ENCODE assay signal across 8 cellular contexts in the genomic region with DNA sequence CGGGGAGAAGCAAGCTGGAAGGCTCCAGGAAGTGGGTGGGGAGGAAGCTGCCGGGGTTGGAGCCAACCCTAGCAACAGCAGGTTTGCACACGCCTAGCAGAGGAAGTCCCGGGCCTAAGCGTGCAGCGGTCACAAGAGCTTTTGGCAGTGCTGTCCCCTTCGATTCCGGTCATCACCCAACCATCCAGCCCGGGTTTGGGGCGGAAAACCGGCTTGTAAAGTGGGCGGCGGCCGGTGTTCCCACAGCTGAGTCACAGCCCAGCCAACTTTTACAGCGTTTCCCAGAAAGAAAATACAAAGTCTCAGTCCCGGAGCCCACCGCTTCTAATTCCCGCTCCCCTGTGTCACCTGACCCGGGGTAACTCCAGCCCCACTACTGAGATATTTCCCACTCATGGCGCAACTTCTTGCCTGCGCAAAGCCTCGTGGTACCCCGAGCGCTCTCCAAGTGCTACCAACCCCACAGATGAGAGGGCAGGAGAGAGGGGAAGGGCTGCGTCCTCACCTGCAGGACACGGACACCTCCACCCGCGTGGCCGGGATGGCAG. TPM values are rescaled to one million over a fixed set of nuclear protein-coding genes. Genes with fewer than 3 reads are reported as not detected.
DNase-seq lines count a peak whose midpoint lies in the region; ATAC-seq lines count a peak whose summit lies in the region.

No MANE protein-coding gene starts in this region.

- H3K27ac ChIP-seq in muscle layer of colon (ENCODE audit: low read depth, low read length) (peak overlapping the region; percentile 62), subcutaneous abdominal adipose tissue (ENCODE audit: low read depth, low read length) (peak overlapping the region; percentile 99)

- H3K36me3 ChIP-seq in muscle layer of colon (ENCODE audit: insufficient read depth, low read length) (no peaks in the 10 kb centered on the region), subcutaneous abdominal adipose tissue (ENCODE audit: control insufficient read depth in 5 of 5, insufficient read depth in 5 of 5, low read length in 5 of 5) (no peaks in the 10 kb centered on the region)

- DNase-seq in NCI-H748 treated with DMSO at 0.1 percent for 48 hours (lab: John Stamatoyannopoulos, UW) = peak; percentile 7
- DNase-seq in activated T-cell treated with anti-CD3 and anti-CD28 coated beads for 4 hours = peak; percentile 8
- no peak for DNase-seq in NCI-H2227 treated with DMSO at 0.1 percent for 48 hours (lab: John Stamatoyannopoulos, UW)

- H3K9me3 ChIP-seq in muscle layer of colon (ENCODE audit: low read length) (no peaks in the 10 kb centered on the region), subcutaneous abdominal adipose tissue (ENCODE audit: control insufficient read depth in 5 of 5, low read length in 5 of 5) (no peaks in the 10 kb centered on the region)

- H3K9ac ChIP-seq in muscle layer of colon (ENCODE audit: low read length) (peak overlapping the region; percentile 91), subcutaneous abdominal adipose tissue (ENCODE audit: low read length in 5 of 5) (peak overlapping the region; percentile 81 to 98 (median 86))

- H3K4me3 ChIP-seq in muscle layer of colon (ENCODE audit: low read depth in 1 of 2, low read length in 2 of 2) (peak overlapping the region; percentile 92 to 95), subcutaneous abdominal adipose tissue (ENCODE audit: low read depth in 1 of 5, low read length in 5 of 5) (peak overlapping the region; percentile 79 to 94 (median 87))

- no peaks in the 10 kb centered on the region for H3K4me1 ChIP-seq in muscle layer of colon (ENCODE audit: insufficient read depth, low read length)
- H3K4me1 ChIP-seq in subcutaneous abdominal adipose tissue (ENCODE audit: control insufficient read depth in 5 of 5, insufficient read depth in 5 of 5, low read length in 5 of 5) = peaks cover 5 to 32% (median 29%) of the 10 kb centered on the region in 5 donors

- ATAC-seq in GM18502 (IDR thresholded peaks at IDR 0.05; ENCODE audit: poor library complexity, unreplicated experiment) (peak; percentile 66), HG02623 (IDR thresholded peaks at IDR 0.05; ENCODE audit: unreplicated experiment) (peak; percentile 55), esophagus mucosa (peak; percentile 93)

- H3K27me3 ChIP-seq in muscle layer of colon (ENCODE audit: control insufficient read depth in 1 of 2, insufficient read depth in 2 of 2, low read length in 2 of 2) = no peaks in the 10 kb centered on the region
- no peaks in the 10 kb centered on the region for H3K27me3 ChIP-seq in subcutaneous abdominal adipose tissue (ENCODE audit: control insufficient read depth in 5 of 5, insufficient read depth in 4 of 5, low read length in 5 of 5)

RNA-seq across cellular contexts. Expression of gene CPNE8, which starts 0.4 kb away (rescaled TPM):
- total RNA-seq in esophagus mucosa = 11.2 TPM
